ENCODE assay signal across 30 cellular contexts in the genomic region with DNA sequence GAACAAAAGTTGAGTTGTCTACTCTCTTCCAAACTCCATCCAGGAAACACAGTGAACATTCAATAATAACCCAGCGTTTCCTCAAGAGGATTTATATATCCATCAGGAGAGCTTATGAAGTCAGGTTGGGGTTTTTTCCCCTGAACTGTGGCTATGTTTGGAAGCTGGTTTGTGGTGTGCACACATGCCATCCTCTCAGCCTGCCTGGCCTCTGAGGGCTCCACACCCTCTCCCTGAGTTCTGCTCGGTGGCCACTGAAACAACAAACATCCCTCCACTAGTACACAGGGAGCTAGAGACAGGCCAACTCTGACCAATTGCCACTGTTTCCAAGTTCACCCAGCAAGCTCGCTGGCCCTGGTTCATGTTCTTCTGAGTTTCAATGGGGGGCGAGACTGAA. TPM values are rescaled to one million over a fixed set of nuclear protein-coding genes. Genes with fewer than 3 reads are reported as not detected.
"Had no signal": no experiment of that assay in that cellular context is flagged by ENCODE, and none has a peak within 500 bp of the region (broad histone marks: within the 10 kb centered on the region; RNA-seq: fewer than 3 reads in every experiment).

No MANE protein-coding gene starts in this region.

- H3K4me3 ChIP-seq: colonic mucosa, esophagus squamous epithelium, gastrocnemius medialis, heart right ventricle, left lung, lower lobe of right lung, mucosa of descending colon had no signal

- H3K27me3 ChIP-seq: colonic mucosa, gastrocnemius medialis, heart right ventricle, left lung had no signal

- H3K27ac ChIP-seq: colonic mucosa, epithelial cell of prostate, esophagus squamous epithelium, gastrocnemius medialis, heart right ventricle, left lung, lower lobe of right lung had no signal

- H3K4me1 ChIP-seq: colonic mucosa, esophagus squamous epithelium, gastrocnemius medialis, heart right ventricle, left lung, lower lobe of right lung had no signal

- DNase-seq: colonic mucosa; cortex of kidney; effector CD8-positive, alpha-beta T cell; effector memory CD8-positive, alpha-beta T cell; endodermal cell; erythroblast; esophagus squamous epithelium; foreskin fibroblast; foreskin melanocyte; gastrocnemius medialis; glutamatergic neuron; heart right ventricle; hippocampal formation; left cardiac atrium; left lung; left ventricle myocardium superior; lower lobe of right lung; mesenchymal stem cell; mucosa of descending colon had no signal

- H3K36me3 ChIP-seq: colonic mucosa, esophagus squamous epithelium, gastrocnemius medialis, heart right ventricle, left lung, lower lobe of right lung had no signal

- H3K9me3 ChIP-seq: colonic mucosa, esophagus squamous epithelium, gastrocnemius medialis, left lung, lower lobe of right lung, mucosa of descending colon had no signal

- ATAC-seq: effector memory CD8-positive, alpha-beta T cell; esophagus mucosa; gastrocnemius medialis; heart right ventricle; left cardiac atrium; left lung; left ventricle myocardium superior; lower lobe of right lung; mucosa of descending colon had no signal

RNA-seq across cellular contexts. Expression of gene SMIM23, which starts 35.7 kb away (rescaled TPM):
- total RNA-seq: chondrocyte, colonic mucosa, dermis microvascular lymphatic vessel endothelial cell, endodermal cell, esophagus mucosa, esophagus squamous epithelium, gastrocnemius medialis, glomerular endothelial cell, heart right ventricle, kidney epithelial cell, left cardiac atrium, left lung, left ventricle myocardium superior, lower leg skin, lower lobe of right lung, lung microvascular endothelial cell, mesenteric fat pad, mesothelial cell of epicardium, mucosa of descending colon had no signal
- polyA plus RNA-seq: heart right ventricle, keratinocyte had no signal
